Comparison of ENCODE assay signal across 14 cellular contexts in genomic region chr18:67510831-67511230, GRCh38.
"Had no signal": no experiment of that assay in that cellular context is flagged by ENCODE, and none has a peak within 500 bp of the region (broad histone marks: within the 10 kb centered on the region; RNA-seq: fewer than 3 reads in every experiment).

No MANE protein-coding gene starts in this region.

- H3K27ac ChIP-seq: breast epithelium, upper lobe of right lung had no signal

- H3K9me3 Mint-ChIP-seq: activated T-helper 1 cell treated with anti-CD3 and anti-CD28 coated beads, Interleukin-12 subunit alpha, Interleukin-12 subunit beta, Interleukin-2, Interleukin-4 antibody, amounts not matched to agents 30 ng/mL and 10 ng/mL and 1 ng/mL, durations not matched to agents 14 hours and 24 hours and 36 hours; dendritic cell treated with granulocyte-macrophage colony-stimulating factor and Interleukin-4, amounts not matched to agents 40 ng/mL and 50 ng/mL, for 4 days; stimulated activated naive B cell treated with anti-CD40 and anti-IgM and Interleukin-4, amounts not matched to agents 10 μg/mL and 1 μg/mL and 100 μg/mL, for 72 hours had no signal

- H3K4me3 Mint-ChIP-seq: activated naive CD8-positive, alpha-beta T cell treated with anti-CD3 and anti-CD28 coated beads for 36 hours; activated T-helper 1 cell treated with anti-CD3 and anti-CD28 coated beads, Interleukin-12 subunit alpha, Interleukin-12 subunit beta, Interleukin-2, Interleukin-4 antibody, amounts not matched to agents 30 ng/mL and 10 ng/mL and 1 ng/mL, durations not matched to agents 14 hours and 24 hours and 36 hours; dendritic cell treated with granulocyte-macrophage colony-stimulating factor and Interleukin-4, amounts not matched to agents 40 ng/mL and 50 ng/mL, for 4 days; stimulated activated naive B cell treated with anti-CD40 and anti-IgM and Interleukin-4, amounts not matched to agents 10 μg/mL and 1 μg/mL and 100 μg/mL, for 72 hours had no signal

- H3K9me3 ChIP-seq: breast epithelium, upper lobe of right lung had no signal

- H3K36me3 Mint-ChIP-seq: stimulated activated naive B cell treated with anti-CD40 and anti-IgM and Interleukin-4, amounts not matched to agents 10 μg/mL and 1 μg/mL and 100 μg/mL, for 72 hours had no signal

- H3K36me3 ChIP-seq: breast epithelium, upper lobe of right lung had no signal

- H3K27ac Mint-ChIP-seq: activated naive CD8-positive, alpha-beta T cell treated with anti-CD3 and anti-CD28 coated beads for 36 hours; activated T-helper 1 cell treated with anti-CD3 and anti-CD28 coated beads, Interleukin-12 subunit alpha, Interleukin-12 subunit beta, Interleukin-2, Interleukin-4 antibody, amounts not matched to agents 30 ng/mL and 10 ng/mL and 1 ng/mL, durations not matched to agents 14 hours and 24 hours and 36 hours; dendritic cell treated with granulocyte-macrophage colony-stimulating factor and Interleukin-4, amounts not matched to agents 40 ng/mL and 50 ng/mL, for 4 days; stimulated activated naive B cell treated with anti-CD40 and anti-IgM and Interleukin-4, amounts not matched to agents 10 μg/mL and 1 μg/mL and 100 μg/mL, for 72 hours had no signal

- H3K27me3 Mint-ChIP-seq: activated naive CD8-positive, alpha-beta T cell treated with anti-CD3 and anti-CD28 coated beads for 36 hours had no signal

- DNase-seq: activated CD4-positive, alpha-beta T cell treated with anti-CD3 and anti-CD28 coated beads, Interleukin-2, amount 50 U/mL, for 1 hour; activated CD4-positive, CD25-positive, alpha-beta regulatory T cell; activated CD8-positive, alpha-beta memory T cell treated with anti-CD3 and anti-CD28 coated beads for 24 hours; activated naive CD8-positive, alpha-beta T cell treated with anti-CD3 and anti-CD28 coated beads for 36 hours; cerebellar nuclear complex; left ventricle myocardium superior; occipital lobe; stimulated activated CD4-positive, alpha-beta T cell treated with anti-CD3 and anti-CD28 coated beads, Interleukin-15, amount 100 ng/mL, for 24 hours; stimulated activated CD4-positive, alpha-beta T cell treated with anti-CD3 and anti-CD28 coated beads, Interleukin-4, amount 100 ng/mL, for 1 hour; stimulated activated naive B cell treated with anti-CD40 and anti-IgM and Interleukin-4, amounts not matched to agents 10 μg/mL and 1 μg/mL and 100 μg/mL, for 72 hours; upper lobe of right lung had no signal

- H3K27me3 ChIP-seq: breast epithelium, upper lobe of right lung had no signal

- H3K4me1 ChIP-seq: breast epithelium, upper lobe of right lung had no signal

- ATAC-seq: left ventricle myocardium superior; stimulated activated naive B cell treated with anti-CD40 and anti-IgM and Interleukin-4, amounts not matched to agents 10 μg/mL and 1 μg/mL and 100 μg/mL, for 72 hours; upper lobe of right lung had no signal

- H3K4me3 ChIP-seq: breast epithelium, upper lobe of right lung had no signal
